Comparison of ENCODE assay signal across 18 cellular contexts in the genomic region with DNA sequence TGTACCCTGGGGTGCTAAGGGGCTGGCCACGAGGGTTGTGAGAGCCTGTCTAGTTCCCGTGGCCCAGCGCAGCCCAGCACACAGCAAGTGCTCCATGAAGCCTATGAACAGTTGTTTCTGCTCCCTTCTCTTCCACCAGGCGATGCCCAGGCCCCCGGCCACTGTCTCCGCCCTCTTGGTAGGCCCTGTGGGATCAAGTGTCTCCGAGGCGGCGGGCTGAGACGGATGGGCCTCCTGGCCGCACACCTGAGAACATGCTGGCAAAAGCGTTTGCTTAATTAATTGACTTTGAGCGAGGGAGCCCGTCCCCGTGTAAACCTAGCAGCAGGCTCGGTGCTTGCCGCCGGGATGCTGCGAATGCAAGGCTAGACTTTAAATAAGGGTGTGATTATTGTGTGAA.
DNase-seq lines count a peak whose midpoint lies in the region; ATAC-seq and TF ChIP-seq lines count a peak whose summit lies in the region.
"Had no signal": no experiment of that assay in that cellular context is flagged by ENCODE, and none has a peak within 500 bp of the region (broad histone marks: within the 10 kb centered on the region; RNA-seq: fewer than 3 reads in every experiment).

No MANE protein-coding gene starts in this region.

- H3K4me1 ChIP-seq in Caco-2 = peaks cover 5% of the 10 kb centered on the region; the same call in 1 of the 2 replicates
- no peaks in the 10 kb centered on the region for H3K4me1 ChIP-seq in effector memory CD4-positive, alpha-beta T cell (ENCODE audit: control insufficient read depth, insufficient read depth, low read length, poor library complexity, severe bottlenecking)
- H3K4me1 ChIP-seq: body of pancreas had no signal

- H3K4me3 ChIP-seq in Caco-2 (ENCODE audit: low read depth, low read length) = no peak overlapping the region
- H3K4me3 ChIP-seq in effector memory CD4-positive, alpha-beta T cell (ENCODE audit: insufficient read depth, low read depth, low read length, poor library complexity, severe bottlenecking) = no peak overlapping the region
- H3K4me3 ChIP-seq: body of pancreas, left lung had no signal

- TF ChIP-seq CTCF in nephron progenitor cell (IDR thresholded peaks at IDR 0.05) = no peak
- TF ChIP-seq CTCF in Caco-2 (IDR thresholded peaks at IDR 0.05; ENCODE audit: insufficient read depth in 1 of 2, low read depth in 1 of 2, low read length in 1 of 2, severe bottlenecking in 1 of 2, unreplicated experiment in 1 of 2) = no peak

- H3K9me3 Mint-ChIP-seq in nephron progenitor cell (no peaks in the 10 kb centered on the region), Caco-2 (ENCODE audit: unreplicated experiment) (no peaks in the 10 kb centered on the region)
- no peaks in the 10 kb centered on the region for H3K9me3 Mint-ChIP-seq in activated CD4-positive, alpha-beta T cell treated with anti-CD3 and anti-CD28 coated beads for 36 hours (ENCODE audit: low read depth)
- H3K9me3 Mint-ChIP-seq: activated naive CD8-positive, alpha-beta T cell treated with anti-CD3 and anti-CD28 coated beads for 36 hours; HFFc6 had no signal

- POLR2A ChIA-PET in Caco-2 (lab: Charles Lee) = no interaction called here
- POLR2A ChIA-PET in activated CD4-positive, alpha-beta T cell treated with anti-CD3 and anti-CD28 coated beads for 36 hours (lab: Charles Lee) = no interaction called here

- H3K27me3 Mint-ChIP-seq in nephron progenitor cell (ENCODE audit: low read depth, poor library complexity) = peaks cover 38% of the 10 kb centered on the region
- H3K27me3 Mint-ChIP-seq in Caco-2 (ENCODE audit: insufficient read depth, unreplicated experiment) = no peaks in the 10 kb centered on the region
- no peaks in the 10 kb centered on the region for H3K27me3 Mint-ChIP-seq in activated CD4-positive, alpha-beta T cell treated with anti-CD3 and anti-CD28 coated beads for 36 hours
- H3K27me3 Mint-ChIP-seq: activated naive CD8-positive, alpha-beta T cell treated with anti-CD3 and anti-CD28 coated beads for 36 hours had no signal

- H3K4me3 Mint-ChIP-seq in nephron progenitor cell = peak overlapping the region; percentile 31
- no peak overlapping the region for H3K4me3 Mint-ChIP-seq in Caco-2 (ENCODE audit: unreplicated experiment)
- no peak overlapping the region for H3K4me3 Mint-ChIP-seq in activated CD4-positive, alpha-beta T cell treated with anti-CD3 and anti-CD28 coated beads for 36 hours
- H3K4me3 Mint-ChIP-seq: activated CD8-positive, alpha-beta T cell treated with anti-CD3 and anti-CD28 coated beads, Interleukin-2, amount 10 ng/mL, durations not matched to agents 7 days and 5 days; activated naive CD8-positive, alpha-beta T cell treated with anti-CD3 and anti-CD28 coated beads for 36 hours; HFFc6 had no signal

- intact Hi-C loops in Caco-2 (cut with micrococcal nuclease; ENCODE audit: unreplicated experiment) = no loop called here
- intact Hi-C loops in activated CD4-positive, alpha-beta T cell treated with anti-CD3 and anti-CD28 coated beads for 36 hours (cut with DNase I, micrococcal nuclease) = no loop called here

- CTCF ChIA-PET in Caco-2 (lab: Charles Lee) = no interaction called here
- CTCF ChIA-PET in activated CD4-positive, alpha-beta T cell treated with anti-CD3 and anti-CD28 coated beads for 36 hours (lab: Charles Lee) = no interaction called here

- H3K27ac Mint-ChIP-seq in nephron progenitor cell (no peak overlapping the region), Caco-2 (ENCODE audit: unreplicated experiment) (no peak overlapping the region)
- no peak overlapping the region for H3K27ac Mint-ChIP-seq in activated CD4-positive, alpha-beta T cell treated with anti-CD3 and anti-CD28 coated beads for 36 hours
- H3K27ac Mint-ChIP-seq: activated CD8-positive, alpha-beta T cell treated with anti-CD3 and anti-CD28 coated beads, Interleukin-2, amount 10 ng/mL, durations not matched to agents 7 days and 5 days; activated naive CD8-positive, alpha-beta T cell treated with anti-CD3 and anti-CD28 coated beads for 36 hours; HFFc6 had no signal

- H3K36me3 ChIP-seq in Caco-2 (ENCODE audit: control insufficient read depth, insufficient read depth, low read length) = no peaks in the 10 kb centered on the region
- H3K36me3 ChIP-seq in effector memory CD4-positive, alpha-beta T cell (ENCODE audit: control insufficient read depth, insufficient read depth, low read length) = no peaks in the 10 kb centered on the region
- H3K36me3 ChIP-seq: left lung, neutrophil had no signal

- BruUV-seq in Caco-2 (replicated peaks; lab: Mats Ljungman, UMichigan) = no TSS peak

- peak; percentile 46 for DNase-seq in DMS79 treated with DMSO at 0.1 percent for 48 hours (lab: John Stamatoyannopoulos, UW)
- DNase-seq in NCI-H187 (lab: John Stamatoyannopoulos, UW) = peak; percentile 17 to 63
- peak; percentile 58 to 85 for DNase-seq in NCI-H526 (lab: John Stamatoyannopoulos, UW)
- peak; percentile 51 for DNase-seq in nephron progenitor cell
- DNase-seq in activated T-cell treated with anti-CD3 and anti-CD28 coated beads for 4 hours = no peak
- no peak for DNase-seq in Caco-2
- DNase-seq in effector memory CD4-positive, alpha-beta T cell = no peak
- no peak for DNase-seq in activated CD4-positive, alpha-beta T cell treated with anti-CD3 and anti-CD28 coated beads for 36 hours
- DNase-seq: activated CD8-positive, alpha-beta T cell treated with anti-CD3 and anti-CD28 coated beads, Interleukin-2, amount 10 ng/mL, durations not matched to agents 7 days and 5 days; activated naive CD8-positive, alpha-beta T cell treated with anti-CD3 and anti-CD28 coated beads for 36 hours; body of pancreas; cortex of kidney; foreskin melanocyte; HFFc6; KBM-7; left lung had no signal

- no peak overlapping the region for H3K27ac ChIP-seq in effector memory CD4-positive, alpha-beta T cell (ENCODE audit: insufficient read depth, low read length, poor library complexity, severe bottlenecking)
- H3K27ac ChIP-seq: body of pancreas, epithelial cell of prostate, neutrophil had no signal

- H3K4me1 Mint-ChIP-seq in nephron progenitor cell = peaks cover 62% of the 10 kb centered on the region
- H3K4me1 Mint-ChIP-seq in Caco-2 (ENCODE audit: low read depth, unreplicated experiment) = peaks cover 17% of the 10 kb centered on the region
- H3K4me1 Mint-ChIP-seq in activated CD4-positive, alpha-beta T cell treated with anti-CD3 and anti-CD28 coated beads for 36 hours = no peaks in the 10 kb centered on the region
- H3K4me1 Mint-ChIP-seq: activated naive CD8-positive, alpha-beta T cell treated with anti-CD3 and anti-CD28 coated beads for 36 hours had no signal

- no peaks in the 10 kb centered on the region for H3K36me3 Mint-ChIP-seq in nephron progenitor cell (ENCODE audit: low read depth)
- H3K36me3 Mint-ChIP-seq in Caco-2 (ENCODE audit: insufficient read depth, unreplicated experiment) = no peaks in the 10 kb centered on the region
- no peaks in the 10 kb centered on the region for H3K36me3 Mint-ChIP-seq in activated CD4-positive, alpha-beta T cell treated with anti-CD3 and anti-CD28 coated beads for 36 hours (ENCODE audit: low read depth)
- H3K36me3 Mint-ChIP-seq: activated naive CD8-positive, alpha-beta T cell treated with anti-CD3 and anti-CD28 coated beads for 36 hours had no signal

- no peak for ATAC-seq in activated CD4-positive, alpha-beta T cell treated with anti-CD3 and anti-CD28 coated beads for 36 hours
- ATAC-seq: activated CD8-positive, alpha-beta T cell treated with anti-CD3 and anti-CD28 coated beads, Interleukin-2, amount 10 ng/mL, durations not matched to agents 7 days and 5 days; body of pancreas had no signal

- H3K27me3 ChIP-seq in Caco-2 (replicated peaks; ENCODE audit: control insufficient read depth, insufficient read depth, low read length) = no peaks in the 10 kb centered on the region
- no peaks in the 10 kb centered on the region for H3K27me3 ChIP-seq in effector memory CD4-positive, alpha-beta T cell (replicated peaks; ENCODE audit: control insufficient read depth, insufficient read depth, low read length, poor library complexity, severe bottlenecking)
- H3K27me3 ChIP-seq: body of pancreas, left lung had no signal

- no peaks in the 10 kb centered on the region for H3K9me3 ChIP-seq in Caco-2
- H3K9me3 ChIP-seq in effector memory CD4-positive, alpha-beta T cell (ENCODE audit: control insufficient read depth, low read length) = no peaks in the 10 kb centered on the region
- H3K9me3 ChIP-seq: body of pancreas, left lung, neutrophil had no signal

Comparison
In these comparisons a context has a peak if more than half of its experiments do, and no peak if none do; other contexts are left out.
1. DNase-seq: peak in DMS79 treated with DMSO at 0.1 percent for 48 hours (single experiment), NCI-H187 (2 of 2), NCI-H526 (2 of 2) and nephron progenitor cell (single experiment); none in activated T-cell treated with anti-CD3 and anti-CD28 coated beads for 4 hours (single experiment), Caco-2 (0 of 2), effector memory CD4-positive, alpha-beta T cell (0 of 3) and activated CD4-positive, alpha-beta T cell treated with anti-CD3 and anti-CD28 coated beads for 36 hours (single experiment).